In genomic region chr4:184474261-184475095, GRCh38 we compare ENCODE assay signal across 8 cellular contexts. TPM values are rescaled to one million over a fixed set of nuclear protein-coding genes. Genes with fewer than 3 reads are reported as not detected.
DNase-seq lines count a peak whose midpoint lies in the region; ATAC-seq, FAIRE-seq and TF ChIP-seq lines count a peak whose summit lies in the region.

Gene IRF2 (minus strand): TSS chr4:184474550. CDS start chr4:184429064, 45,486 bp downstream.

- peak within 1 kb of the TSS; percentile 25; the same call in 1 of the 2 replicates for H2AFZ ChIP-seq in KMS-11 (ENCODE audit: low read depth)

- FAIRE-seq in RCC 7860 (lab: Jason Lieb, UNC) = no peak

- peak; percentile 72 for DNase-seq in DMS79 (lab: John Stamatoyannopoulos, UW)
- DNase-seq in RCC 7860 (ENCODE audit: low spot score) = peak; percentile 80
- DNase-seq in activated T-cell treated with anti-CD3 and anti-CD28 coated beads, Interleukin-2, amount 50 U/mL, for 72 hours = peak; percentile 95 to 98
- DNase-seq in esophagus muscularis mucosa (ENCODE audit: extremely low spot score) = peak; percentile 99
- peak; percentile 90 for DNase-seq in stimulated activated CD8-positive, alpha-beta memory T cell treated with anti-CD3 and anti-CD28 coated beads, Interleukin-7, amount 100 ng/mL, for 24 hours (ENCODE audit: low read depth)

- H3K27ac ChIP-seq in KMS-11 (peak within 1 kb of the TSS; percentile 78), esophagus muscularis mucosa (replicated peaks in 1 of 4) (peak within 1 kb of the TSS; percentile 92 to 98 (median 95)), muscle layer of duodenum (ENCODE audit: low read length) (peak within 1 kb of the TSS; percentile 99)

- no peaks in the 10 kb centered on the region for H3K27me3 ChIP-seq in KMS-11 (ENCODE audit: insufficient read depth, low read depth)
- no peaks in the 10 kb centered on the region for H3K27me3 ChIP-seq in esophagus muscularis mucosa
- H3K27me3 ChIP-seq in muscle layer of duodenum (ENCODE audit: low read depth, low read length) = no peaks in the 10 kb centered on the region

- 0 out of 2 replicates have a peak, but pooled peaks have one; percentile 9 for TF ChIP-seq CTCF in KMS-11 (conservative IDR thresholded peaks at IDR 0.05; ENCODE audit: low read depth, low read length)
- TF ChIP-seq CTCF in esophagus muscularis mucosa (IDR thresholded peaks at IDR 0.05) = peak in 2 of 3 experiments; percentile 16 to 30

- H3K4me3 ChIP-seq in KMS-11 (IDR thresholded peaks at IDR 0.05; ENCODE audit: insufficient read depth, low read depth, low read length) (no peak within 1 kb of the TSS), esophagus muscularis mucosa (peak within 1 kb of the TSS; percentile 68 to 93 (median 84)), muscle layer of duodenum (ENCODE audit: low read depth in 1 of 2, low read length in 2 of 2) (peak within 1 kb of the TSS; percentile 92 to 98)

- no peaks in the 10 kb centered on the region for H3K9me3 ChIP-seq in esophagus muscularis mucosa
- no peaks in the 10 kb centered on the region for H3K9me3 ChIP-seq in muscle layer of duodenum (ENCODE audit: control insufficient read depth in 1 of 2, low read length in 2 of 2)

- H3K36me3 Mint-ChIP-seq in activated T-cell treated with anti-CD3 and anti-CD28 coated beads, Interleukin-2, amount 50 U/mL, for 72 hours (ENCODE audit: insufficient read depth in 2 of 2) = peaks cover 20 to 24% of the 10 kb centered on the region in 2 donors

- peak; percentile 56 for ATAC-seq in GM21786 (IDR thresholded peaks at IDR 0.05; ENCODE audit: unreplicated experiment)
- peak; percentile 75 to 80 for ATAC-seq in activated T-cell treated with anti-CD3 and anti-CD28 coated beads, Interleukin-2, amount 50 U/mL, for 72 hours (replicated peaks in 1 of 2)

- peak; percentile 96 for TF ChIP-seq POLR2A in esophagus muscularis mucosa (IDR thresholded peaks at IDR 0.05; ENCODE audit: low read depth)

- intact Hi-C loops in esophagus muscularis mucosa (cut with DNase I) = loop anchor here (1.0 to 10.0 kb wide), 3 partner anchors 63 to 212 kb away; partner anchors contain the start of genes CASP3 and PRIMPOL

- peak within 1 kb of the TSS; percentile 99 for H3K27ac Mint-ChIP-seq in activated T-cell treated with anti-CD3 and anti-CD28 coated beads, Interleukin-2, amount 50 U/mL, for 72 hours

- no peaks in the 10 kb centered on the region for H3K27me3 Mint-ChIP-seq in activated T-cell treated with anti-CD3 and anti-CD28 coated beads, Interleukin-2, amount 50 U/mL, for 72 hours (ENCODE audit: low read depth)

- 0% methylated on average over 20 of the region's 66 CpGs for WGBS in esophagus muscularis mucosa

- H3K4me3 Mint-ChIP-seq in activated T-cell treated with anti-CD3 and anti-CD28 coated beads, Interleukin-2, amount 50 U/mL, for 72 hours = peak within 1 kb of the TSS; percentile 97 to 98

- H3K36me3 ChIP-seq in KMS-11 (ENCODE audit: insufficient read depth) (no peaks in the 10 kb centered on the region), esophagus muscularis mucosa (peaks cover 0 to under 1% (median 0%) of the 10 kb centered on the region in 4 donors), muscle layer of duodenum (ENCODE audit: control insufficient read depth in 1 of 2, insufficient read depth in 2 of 2, low read length in 2 of 2) (peaks cover 0 to 3% of the 10 kb centered on the region in 2 donors)

- H3K4me1 ChIP-seq in KMS-11 (ENCODE audit: low read depth, poor library complexity, severe bottlenecking) (peaks cover 49% of the 10 kb centered on the region), esophagus muscularis mucosa (peaks cover 44 to 64% (median 55%) of the 10 kb centered on the region in 4 donors), muscle layer of duodenum (ENCODE audit: control insufficient read depth in 1 of 2, insufficient read depth in 2 of 2, low read length in 2 of 2) (peaks cover 18 to 41% of the 10 kb centered on the region in 2 donors)

- TF ChIP-seq EP300 in esophagus muscularis mucosa (IDR thresholded peaks at IDR 0.05) = peak; percentile 70

- H3K79me2 ChIP-seq in KMS-11 (ENCODE audit: insufficient read depth, low read depth) = peaks cover 58% of the 10 kb centered on the region

- H4K20me1 ChIP-seq in KMS-11 (ENCODE audit: insufficient read depth) = no peaks in the 10 kb centered on the region

- H3K9ac ChIP-seq in KMS-11 = peak within 1 kb of the TSS; percentile 90

- H3K4me2 ChIP-seq in KMS-11 = peak within 1 kb of the TSS; percentile 83

- no peaks in the 10 kb centered on the region for H3K9me3 Mint-ChIP-seq in activated T-cell treated with anti-CD3 and anti-CD28 coated beads, Interleukin-2, amount 50 U/mL, for 72 hours

- H3K4me1 Mint-ChIP-seq in activated T-cell treated with anti-CD3 and anti-CD28 coated beads, Interleukin-2, amount 50 U/mL, for 72 hours (ENCODE audit: low read depth) = peaks cover 63% of the 10 kb centered on the region

RNA-seq across cellular contexts. Expression of gene IRF2, which starts in this region (rescaled TPM):
- total RNA-seq in activated T-cell treated with anti-CD3 and anti-CD28 coated beads, Interleukin-2, amount 50 U/mL, for 72 hours = 10 to 100 TPM; 70.3 TPM
- total RNA-seq in esophagus muscularis mucosa = 10 to 100 TPM; 32.3 to 50.1 (median 36.4) TPM
